9 cellular contexts compared by ENCODE assay signal in genomic region chr3:116614795-116615362, GRCh38.
A peak's percentile ranks its signal among the peaks of the same experiment; 100 is the strongest.
DNase-seq lines count a peak whose midpoint lies in the region; ATAC-seq and TF ChIP-seq lines count a peak whose summit lies in the region.
"Had no signal": no experiment of that assay in that cellular context is flagged by ENCODE, and none has a peak within 500 bp of the region (broad histone marks: within the 10 kb centered on the region; RNA-seq: fewer than 3 reads in every experiment).

No MANE protein-coding gene starts in this region.

- no peak for DNase-seq in MM.1S
- DNase-seq in dorsolateral prefrontal cortex = no peak
- no peak for DNase-seq in NCI-H774 (lab: John Stamatoyannopoulos, UW)
- DNase-seq in mucosa of gallbladder (ENCODE audit: low spot score) = no peak
- no peak for DNase-seq in posterior vena cava (ENCODE audit: low spot score)
- DNase-seq: activated CD4-positive, alpha-beta T cell treated with anti-CD3 and anti-CD28 coated beads for 36 hours had no signal

- H4K20me1 ChIP-seq in MM.1S (ENCODE audit: insufficient read depth, low read length) = no peaks in the 10 kb centered on the region

- intact Hi-C loops in dorsolateral prefrontal cortex (cut with DNase I) (no loop called here), posterior vena cava (cut with DNase I) (no loop called here)

- H3K27me3 ChIP-seq in MM.1S (replicated peaks; ENCODE audit: insufficient read depth, low read length) (no peaks in the 10 kb centered on the region), dorsolateral prefrontal cortex (no peaks in the 10 kb centered on the region)

- H3K27ac ChIP-seq in 22Rv1 = no peak overlapping the region
- no peak overlapping the region for H3K27ac ChIP-seq in MM.1S (ENCODE audit: low read length)
- H3K27ac ChIP-seq in dorsolateral prefrontal cortex = no peak overlapping the region

- no peak overlapping the region for H3K4me2 ChIP-seq in MM.1S (ENCODE audit: low read depth, low read length)

- H3K4me3 ChIP-seq in MM.1S (ENCODE audit: low read length) = no peak overlapping the region
- H3K4me3 ChIP-seq in dorsolateral prefrontal cortex = no peak overlapping the region

- TF ChIP-seq CTCF in 22Rv1 (IDR thresholded peaks at IDR 0.05) (peak; percentile 64), GM12874 (IDR thresholded peaks at IDR 0.05; ENCODE audit: insufficient read depth, low read depth, low read length) (peak; percentile 24), MM.1S (IDR thresholded peaks at IDR 0.05; ENCODE audit: low read length) (peak; percentile 29), dorsolateral prefrontal cortex (IDR thresholded peaks at IDR 0.05 in 54 of 56, conservative IDR thresholded peaks at IDR 0.05 in 2 of 56; ENCODE audit: low read depth in 1 of 56, partially characterized antibody in 56 of 56) (peak in 55 of 56 donors; percentile 15 to 70 (median 52))

- no peaks in the 10 kb centered on the region for H3K79me2 ChIP-seq in MM.1S (ENCODE audit: low read length)

- H3K36me3 ChIP-seq in MM.1S (replicated peaks; ENCODE audit: insufficient read depth, low read length) = no peaks in the 10 kb centered on the region

- H3F3A ChIP-seq in MM.1S (ENCODE audit: insufficient read depth, low read length) = no peaks in the 10 kb centered on the region

- H3K9ac ChIP-seq in MM.1S (ENCODE audit: low read length) = no peak overlapping the region

- no peaks in the 10 kb centered on the region for H3K4me1 ChIP-seq in MM.1S (ENCODE audit: low read length)

- no peaks in the 10 kb centered on the region for H3K9me2 ChIP-seq in MM.1S (replicated peaks; ENCODE audit: insufficient read depth, low read length)

- H3K9me3 ChIP-seq in MM.1S (replicated peaks; ENCODE audit: insufficient read depth, low read length) = no peaks in the 10 kb centered on the region

- no peak overlapping the region for H2AFZ ChIP-seq in MM.1S (ENCODE audit: low read length)

- ATAC-seq in HG03378 (IDR thresholded peaks at IDR 0.05; ENCODE audit: unreplicated experiment) = no peak
- ATAC-seq: activated CD4-positive, alpha-beta T cell treated with anti-CD3 and anti-CD28 coated beads for 36 hours had no signal
